10 cellular contexts compared by ENCODE assay signal in the genomic region with DNA sequence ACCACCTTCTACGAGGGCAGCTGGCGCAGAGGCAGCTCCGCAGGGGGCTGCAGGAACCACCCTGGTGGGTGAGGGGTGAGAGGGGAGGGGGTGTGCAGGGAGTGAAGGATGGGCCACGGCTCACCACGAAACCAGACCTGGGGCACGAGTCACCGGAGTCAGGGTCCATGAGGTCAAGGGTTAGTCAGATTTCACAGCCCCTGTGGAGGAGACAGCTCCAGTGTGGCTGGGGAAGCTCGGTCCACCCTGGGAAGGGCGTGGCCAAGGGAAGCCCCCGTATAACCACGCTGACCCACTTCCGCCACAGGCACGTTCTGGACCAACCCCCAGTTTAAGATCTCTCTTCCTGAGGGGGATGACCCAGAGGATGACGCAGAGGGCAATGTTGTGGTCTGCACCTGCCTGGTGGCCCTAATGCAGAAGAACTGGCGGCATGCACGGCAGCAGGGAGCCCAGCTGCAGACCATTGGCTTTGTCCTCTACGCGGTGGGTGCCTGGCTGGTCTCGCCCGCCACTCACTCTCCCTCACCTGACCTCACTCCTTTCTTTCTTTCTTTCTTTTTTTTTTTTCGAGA. TPM values are rescaled to one million over a fixed set of nuclear protein-coding genes. Genes with fewer than 3 reads are reported as not detected.
DNase-seq lines count a peak whose midpoint lies in the region; ATAC-seq and TF ChIP-seq lines count a peak whose summit lies in the region.
"Had no signal": no experiment of that assay in that cellular context is flagged by ENCODE, and none has a peak within 500 bp of the region (broad histone marks: within the 10 kb centered on the region; RNA-seq: fewer than 3 reads in every experiment).

No MANE protein-coding gene starts in this region.

- no peak overlapping the region for H3K27ac Mint-ChIP-seq in CD4-positive, CD25-positive, alpha-beta regulatory T cell

- peaks cover 4% of the 10 kb centered on the region for H3K4me1 ChIP-seq in CD4-positive, CD25-positive, alpha-beta regulatory T cell (ENCODE audit: control insufficient read depth, insufficient read depth, low read length, poor library complexity, severe bottlenecking)
- H3K4me1 ChIP-seq in thyroid gland = peaks cover 2 to 13% of the 10 kb centered on the region in 2 donors

- no peaks in the 10 kb centered on the region for H3K36me3 Mint-ChIP-seq in CD4-positive, CD25-positive, alpha-beta regulatory T cell

- ATAC-seq in CD4-positive, CD25-positive, alpha-beta regulatory T cell (ENCODE audit: low read depth in 2 of 2) = peak; percentile 27 to 42
- peak; percentile 69 for ATAC-seq in GM18907 (IDR thresholded peaks at IDR 0.05; ENCODE audit: unreplicated experiment)

- no peak overlapping the region for H3K27ac ChIP-seq in CD4-positive, CD25-positive, alpha-beta regulatory T cell (ENCODE audit: insufficient read depth, low read length, poor library complexity, severe bottlenecking)
- H3K27ac ChIP-seq in thyroid gland = peak overlapping the region in 1 of 3 donors; percentile 24

- no peaks in the 10 kb centered on the region for H3K36me3 ChIP-seq in CD4-positive, CD25-positive, alpha-beta regulatory T cell (ENCODE audit: control insufficient read depth, insufficient read depth, low read length)
- no peaks in the 10 kb centered on the region for H3K36me3 ChIP-seq in thyroid gland

- H3K9me3 Mint-ChIP-seq in CD4-positive, CD25-positive, alpha-beta regulatory T cell = no peaks in the 10 kb centered on the region

- TF ChIP-seq CTCF in thyroid gland (IDR thresholded peaks at IDR 0.05) = no peak

- no peaks in the 10 kb centered on the region for H3K27me3 Mint-ChIP-seq in CD4-positive, CD25-positive, alpha-beta regulatory T cell

- intact Hi-C loops in thyroid gland (cut with DNase I) = no loop called here

- H3K4me1 Mint-ChIP-seq in CD4-positive, CD25-positive, alpha-beta regulatory T cell = peaks cover 0 to 16% (median 7%) of the 10 kb centered on the region in 4 donors

- peak overlapping the region in 1 of 4 donors; percentile 28 for H3K4me3 Mint-ChIP-seq in CD4-positive, CD25-positive, alpha-beta regulatory T cell

- no peak for TF ChIP-seq POLR2A in thyroid gland (IDR thresholded peaks at IDR 0.05)

- no peaks in the 10 kb centered on the region for H3K27me3 ChIP-seq in CD4-positive, CD25-positive, alpha-beta regulatory T cell (ENCODE audit: control insufficient read depth, insufficient read depth, low read length)
- no peaks in the 10 kb centered on the region for H3K27me3 ChIP-seq in thyroid gland

- no peaks in the 10 kb centered on the region for H3K9me3 ChIP-seq in CD4-positive, CD25-positive, alpha-beta regulatory T cell (ENCODE audit: control insufficient read depth in 2 of 2, low read length in 2 of 2)
- no peaks in the 10 kb centered on the region for H3K9me3 ChIP-seq in thyroid gland

- no peak overlapping the region for H3K4me3 ChIP-seq in CD4-positive, CD25-positive, alpha-beta regulatory T cell (ENCODE audit: low read depth, low read length)
- H3K4me3 ChIP-seq in thyroid gland (replicated peaks in 1 of 3) = no peak overlapping the region

- WGBS in thyroid gland, 2 donors = 81 to 84% methylated on average over 16 to 21 of the region's 21 CpGs

- peak in 1 of 3 donors; percentile 23 for DNase-seq in CD4-positive, CD25-positive, alpha-beta regulatory T cell
- DNase-seq in HT1080 (ENCODE audit: low read depth) (peak; percentile 31), thyroid gland (no peak), NCI-H1436 treated with DMSO at 0.1 percent for 48 hours (lab: John Stamatoyannopoulos, UW) (no peak), NCI-H1930 (lab: John Stamatoyannopoulos, UW) (no peak)
- DNase-seq in effector CD8-positive, alpha-beta T cell (lab: John Stamatoyannopoulos, UW) = peak; percentile 12
- DNase-seq in activated effector memory CD4-positive, alpha-beta T cell treated with Interleukin-2 at 50 U/mL for 16 hours = no peak
- DNase-seq: NCI-H1417 treated with DMSO at 0.1 percent for 48 hours, SW 1271 had no signal

RNA-seq across cellular contexts. Expression of a gene that starts 18.4 kb away (rescaled TPM):
- not detected for total RNA-seq in CD4-positive, CD25-positive, alpha-beta regulatory T cell
- polyA plus RNA-seq in CD4-positive, CD25-positive, alpha-beta regulatory T cell = not detected
- not detected in 2 replicates for total RNA-seq in HT1080 (2014; rRNA removed; shearing (Covaris generic))
- polyA plus RNA-seq in HT1080 (2015; cell fraction: cytosol; rRNA removed) = 0.18 and 0.19 TPM in 2 replicates
- 0.18 TPM in 2 replicates for polyA plus RNA-seq in HT1080 (2015; cell fraction: nucleus; rRNA removed)
- 1 to 10 TPM in 1 of 4 donors, under 1 TPM in 1, not detected in 2; 0.22 to 1.7 TPM for total RNA-seq in thyroid gland

RNA-seq across cellular contexts. Expression of a gene that starts 39.7 kb away (rescaled TPM):
- total RNA-seq in CD4-positive, CD25-positive, alpha-beta regulatory T cell = not detected
- not detected for polyA plus RNA-seq in CD4-positive, CD25-positive, alpha-beta regulatory T cell
- total RNA-seq in HT1080 (2014; rRNA removed; shearing (Covaris generic)) = not detected in 2 replicates
- polyA plus RNA-seq in HT1080 (2015; cell fraction: cytosol; rRNA removed) = not detected in 2 replicates
- not detected in 2 replicates for polyA plus RNA-seq in HT1080 (2015; cell fraction: nucleus; rRNA removed)
- not detected for total RNA-seq in thyroid gland

RNA-seq across cellular contexts. Expression of a gene that starts 46.4 kb away (rescaled TPM):
- total RNA-seq in CD4-positive, CD25-positive, alpha-beta regulatory T cell = 2.6 TPM
- polyA plus RNA-seq in CD4-positive, CD25-positive, alpha-beta regulatory T cell = 1 to 10 TPM; 3.3 to 6.1 (median 3.9) TPM
- 55.2 and 78.8 TPM in 2 replicates for total RNA-seq in HT1080 (2014; rRNA removed; shearing (Covaris generic))
- polyA plus RNA-seq in HT1080 (2015; cell fraction: cytosol; rRNA removed) = 53.9 and 62.8 TPM in 2 replicates
- 128 and 144 TPM in 2 replicates for polyA plus RNA-seq in HT1080 (2015; cell fraction: nucleus; rRNA removed)
- total RNA-seq in thyroid gland = 10 to 100 TPM; 39.7 to 83.3 (median 55.8) TPM

RNA-seq across cellular contexts. Expression of a gene that starts 49.7 kb away (rescaled TPM):
- 20.5 TPM for total RNA-seq in CD4-positive, CD25-positive, alpha-beta regulatory T cell
- polyA plus RNA-seq in CD4-positive, CD25-positive, alpha-beta regulatory T cell = 1 to 10 TPM; 1.3 to 2.3 (median 1.4) TPM
- 14.1 and 19.1 TPM in 2 replicates for total RNA-seq in HT1080 (2014; rRNA removed; shearing (Covaris generic))
- 33.5 and 41.6 TPM in 2 replicates for polyA plus RNA-seq in HT1080 (2015; cell fraction: cytosol; rRNA removed)
- polyA plus RNA-seq in HT1080 (2015; cell fraction: nucleus; rRNA removed) = 56.8 and 61.1 TPM in 2 replicates
- 10 to 100 TPM; 21.6 to 41.7 (median 29.3) TPM for total RNA-seq in thyroid gland

RNA-seq across cellular contexts. Expression of a gene that starts 49.8 kb away (rescaled TPM):
- total RNA-seq in CD4-positive, CD25-positive, alpha-beta regulatory T cell = 11.8 TPM
- 100 to 1,000 TPM in 1 of 4 donors, 10 to 100 TPM in 3; 72.3 to 101 (median 86.5) TPM for polyA plus RNA-seq in CD4-positive, CD25-positive, alpha-beta regulatory T cell
- total RNA-seq in HT1080 (2014; rRNA removed; shearing (Covaris generic)) = 98.1 and 172 TPM in 2 replicates
- 85.1 and 111 TPM in 2 replicates for polyA plus RNA-seq in HT1080 (2015; cell fraction: cytosol; rRNA removed)
- 28.7 and 29.3 TPM in 2 replicates for polyA plus RNA-seq in HT1080 (2015; cell fraction: nucleus; rRNA removed)
- total RNA-seq in thyroid gland = 10 to 100 TPM; 26.5 to 80.5 (median 31.1) TPM

Comparison
In these comparisons a context has a peak if more than half of its experiments do, and no peak if none do; other contexts are left out.
1. DNase-seq: peak in HT1080 (single experiment) and effector CD8-positive, alpha-beta T cell (single experiment); none in activated effector memory CD4-positive, alpha-beta T cell treated with Interleukin-2 at 50 U/mL for 16 hours (single experiment), thyroid gland (0 of 2), NCI-H1436 treated with DMSO at 0.1 percent for 48 hours (single experiment) and NCI-H1930 (0 of 2).
2. RNA of a gene that starts 46.4 kb away (total RNA-seq): 55.2 to 78.8 TPM in HT1080 and 39.7 to 83.3 TPM in thyroid gland; 2.6 TPM in CD4-positive, CD25-positive, alpha-beta regulatory T cell (single experiment); every median in the first group is over 10 times any median in the second.